ENCODE assay signal across 1 cellular context in genomic region chr17:7583253-7584109, GRCh38.
TF ChIP-seq lines count a peak whose summit lies in the region.

MPDU1 (plus strand) TSS chr17:7583852; CDS start chr17:7583863, 11 bp downstream.

TF ChIP-seq in WTC11, 78 proteins besides CTCF, POLR2A, EP300 and RAD21 (continued from another document):
- TF ChIP-seq NR3C1 (CRISPR knock-in tag; conservative IDR thresholded peaks at IDR 0.05; ENCODE audit: low read depth) (no peak), ZNF671 (CRISPR knock-in tag; IDR thresholded peaks at IDR 0.05) (no peak), GTF2I (CRISPR knock-in tag; conservative IDR thresholded peaks at IDR 0.05) (no peak), PREB (CRISPR knock-in tag; IDR thresholded peaks at IDR 0.05; ENCODE audit: borderline replicate concordance) (0 out of 2 replicates have a peak, but pooled peaks have one; percentile 52), E2F4 (CRISPR knock-in tag; IDR thresholded peaks at IDR 0.05; ENCODE audit: borderline replicate concordance, low read depth) (peak; percentile 88; the same call in 1 of the 2 replicates), ZNF138 (CRISPR knock-in tag; conservative IDR thresholded peaks at IDR 0.05) (0 out of 2 replicates have a peak, but pooled peaks have one; percentile 10), GRHL2 (CRISPR knock-in tag; IDR thresholded peaks at IDR 0.05; ENCODE audit: insufficient replicate concordance, severe bottlenecking) (no peak), ZNF423 (CRISPR knock-in tag; IDR thresholded peaks at IDR 0.05) (no peak), KAT7 (CRISPR knock-in tag; IDR thresholded peaks at IDR 0.05; ENCODE audit: borderline replicate concordance) (no peak), NFATC4 (CRISPR knock-in tag; IDR thresholded peaks at IDR 0.05) (no peak), FOXJ3 (CRISPR knock-in tag; IDR thresholded peaks at IDR 0.05; ENCODE audit: borderline replicate concordance) (no peak), CBFB (CRISPR knock-in tag; IDR thresholded peaks at IDR 0.05; ENCODE audit: low read depth) (no peak), HMGA2 (CRISPR knock-in tag; IDR thresholded peaks at IDR 0.05) (no peak), ATF3 (CRISPR knock-in tag; conservative IDR thresholded peaks at IDR 0.05) (no peak), TEAD4 (CRISPR knock-in tag; IDR thresholded peaks at IDR 0.05) (no peak), TP53 (CRISPR knock-in tag; IDR thresholded peaks at IDR 0.05) (no peak), ESRRA (CRISPR knock-in tag; IDR thresholded peaks at IDR 0.05; ENCODE audit: borderline replicate concordance) (no peak), JUN (CRISPR knock-in tag; IDR thresholded peaks at IDR 0.05) (peak; percentile 37; the same call in 1 of the 2 replicates), IRF2 (CRISPR knock-in tag; IDR thresholded peaks at IDR 0.05; ENCODE audit: borderline replicate concordance, low read depth) (no peak), ZNF121 (CRISPR knock-in tag; IDR thresholded peaks at IDR 0.05) (no peak), TCF7 (CRISPR knock-in tag; IDR thresholded peaks at IDR 0.05; ENCODE audit: low read depth) (no peak), RORB (CRISPR knock-in tag; IDR thresholded peaks at IDR 0.05) (no peak), FOXP1 (CRISPR knock-in tag; IDR thresholded peaks at IDR 0.05; ENCODE audit: borderline replicate concordance) (peak; percentile 49; the same call in 1 of the 2 replicates), IRF1 (CRISPR knock-in tag; IDR thresholded peaks at IDR 0.05) (no peak; the same call in 1 of the 2 replicates), ZMAT4 (CRISPR knock-in tag; IDR thresholded peaks at IDR 0.05) (0 out of 2 replicates have a peak, but pooled peaks have one; percentile 46), ZNF532 (CRISPR knock-in tag; IDR thresholded peaks at IDR 0.05; ENCODE audit: borderline replicate concordance) (peak; percentile 51; the same call in 1 of the 2 replicates), EMX1 (CRISPR knock-in tag; IDR thresholded peaks at IDR 0.05) (no peak; the same call in 1 of the 2 replicates), JAZF1 (CRISPR knock-in tag; IDR thresholded peaks at IDR 0.05) (no peak), PRRX2 (CRISPR knock-in tag; IDR thresholded peaks at IDR 0.05) (no peak)
- TF ChIP-seq, protein P1, sequence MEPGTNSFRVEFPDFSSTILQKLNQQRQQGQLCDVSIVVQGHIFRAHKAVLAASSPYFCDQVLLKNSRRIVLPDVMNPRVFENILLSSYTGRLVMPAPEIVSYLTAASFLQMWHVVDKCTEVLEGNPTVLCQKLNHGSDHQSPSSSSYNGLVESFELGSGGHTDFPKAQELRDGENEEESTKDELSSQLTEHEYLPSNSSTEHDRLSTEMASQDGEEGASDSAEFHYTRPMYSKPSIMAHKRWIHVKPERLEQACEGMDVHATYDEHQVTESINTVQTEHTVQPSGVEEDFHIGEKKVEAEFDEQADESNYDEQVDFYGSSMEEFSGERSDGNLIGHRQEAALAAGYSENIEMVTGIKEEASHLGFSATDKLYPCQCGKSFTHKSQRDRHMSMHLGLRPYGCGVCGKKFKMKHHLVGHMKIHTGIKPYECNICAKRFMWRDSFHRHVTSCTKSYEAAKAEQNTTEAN (CRISPR knock-in tag; IDR thresholded peaks at IDR 0.05): no peak
- TF ChIP-seq, protein P2, sequence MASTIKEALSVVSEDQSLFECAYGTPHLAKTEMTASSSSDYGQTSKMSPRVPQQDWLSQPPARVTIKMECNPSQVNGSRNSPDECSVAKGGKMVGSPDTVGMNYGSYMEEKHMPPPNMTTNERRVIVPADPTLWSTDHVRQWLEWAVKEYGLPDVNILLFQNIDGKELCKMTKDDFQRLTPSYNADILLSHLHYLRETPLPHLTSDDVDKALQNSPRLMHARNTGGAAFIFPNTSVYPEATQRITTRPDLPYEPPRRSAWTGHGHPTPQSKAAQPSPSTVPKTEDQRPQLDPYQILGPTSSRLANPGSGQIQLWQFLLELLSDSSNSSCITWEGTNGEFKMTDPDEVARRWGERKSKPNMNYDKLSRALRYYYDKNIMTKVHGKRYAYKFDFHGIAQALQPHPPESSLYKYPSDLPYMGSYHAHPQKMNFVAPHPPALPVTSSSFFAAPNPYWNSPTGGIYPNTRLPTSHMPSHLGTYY (CRISPR knock-in tag; IDR thresholded peaks at IDR 0.05): no peak
- TF ChIP-seq, protein P3, sequence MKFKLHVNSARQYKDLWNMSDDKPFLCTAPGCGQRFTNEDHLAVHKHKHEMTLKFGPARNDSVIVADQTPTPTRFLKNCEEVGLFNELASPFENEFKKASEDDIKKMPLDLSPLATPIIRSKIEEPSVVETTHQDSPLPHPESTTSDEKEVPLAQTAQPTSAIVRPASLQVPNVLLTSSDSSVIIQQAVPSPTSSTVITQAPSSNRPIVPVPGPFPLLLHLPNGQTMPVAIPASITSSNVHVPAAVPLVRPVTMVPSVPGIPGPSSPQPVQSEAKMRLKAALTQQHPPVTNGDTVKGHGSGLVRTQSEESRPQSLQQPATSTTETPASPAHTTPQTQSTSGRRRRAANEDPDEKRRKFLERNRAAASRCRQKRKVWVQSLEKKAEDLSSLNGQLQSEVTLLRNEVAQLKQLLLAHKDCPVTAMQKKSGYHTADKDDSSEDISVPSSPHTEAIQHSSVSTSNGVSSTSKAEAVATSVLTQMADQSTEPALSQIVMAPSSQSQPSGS (CRISPR knock-in tag; IDR thresholded peaks at IDR 0.05; ENCODE audit: borderline replicate concordance, low read depth): no peak
- TF ChIP-seq, protein P4, sequence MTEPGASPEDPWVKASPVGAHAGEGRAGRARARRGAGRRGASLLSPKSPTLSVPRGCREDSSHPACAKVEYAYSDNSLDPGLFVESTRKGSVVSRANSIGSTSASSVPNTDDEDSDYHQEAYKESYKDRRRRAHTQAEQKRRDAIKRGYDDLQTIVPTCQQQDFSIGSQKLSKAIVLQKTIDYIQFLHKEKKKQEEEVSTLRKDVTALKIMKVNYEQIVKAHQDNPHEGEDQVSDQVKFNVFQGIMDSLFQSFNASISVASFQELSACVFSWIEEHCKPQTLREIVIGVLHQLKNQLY (CRISPR knock-in tag; IDR thresholded peaks at IDR 0.05): no peak
- TF ChIP-seq, protein P5, sequence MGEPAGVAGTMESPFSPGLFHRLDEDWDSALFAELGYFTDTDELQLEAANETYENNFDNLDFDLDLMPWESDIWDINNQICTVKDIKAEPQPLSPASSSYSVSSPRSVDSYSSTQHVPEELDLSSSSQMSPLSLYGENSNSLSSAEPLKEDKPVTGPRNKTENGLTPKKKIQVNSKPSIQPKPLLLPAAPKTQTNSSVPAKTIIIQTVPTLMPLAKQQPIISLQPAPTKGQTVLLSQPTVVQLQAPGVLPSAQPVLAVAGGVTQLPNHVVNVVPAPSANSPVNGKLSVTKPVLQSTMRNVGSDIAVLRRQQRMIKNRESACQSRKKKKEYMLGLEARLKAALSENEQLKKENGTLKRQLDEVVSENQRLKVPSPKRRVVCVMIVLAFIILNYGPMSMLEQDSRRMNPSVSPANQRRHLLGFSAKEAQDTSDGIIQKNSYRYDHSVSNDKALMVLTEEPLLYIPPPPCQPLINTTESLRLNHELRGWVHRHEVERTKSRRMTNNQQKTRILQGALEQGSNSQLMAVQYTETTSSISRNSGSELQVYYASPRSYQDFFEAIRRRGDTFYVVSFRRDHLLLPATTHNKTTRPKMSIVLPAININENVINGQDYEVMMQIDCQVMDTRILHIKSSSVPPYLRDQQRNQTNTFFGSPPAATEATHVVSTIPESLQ (CRISPR knock-in tag; IDR thresholded peaks at IDR 0.05): no peak
- TF ChIP-seq, protein P6, sequence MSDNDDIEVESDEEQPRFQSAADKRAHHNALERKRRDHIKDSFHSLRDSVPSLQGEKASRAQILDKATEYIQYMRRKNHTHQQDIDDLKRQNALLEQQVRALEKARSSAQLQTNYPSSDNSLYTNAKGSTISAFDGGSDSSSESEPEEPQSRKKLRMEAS (CRISPR knock-in tag; IDR thresholded peaks at IDR 0.05): peak; percentile 94
